Comparison of ENCODE assay signal across 11 cellular contexts in the genomic region with DNA sequence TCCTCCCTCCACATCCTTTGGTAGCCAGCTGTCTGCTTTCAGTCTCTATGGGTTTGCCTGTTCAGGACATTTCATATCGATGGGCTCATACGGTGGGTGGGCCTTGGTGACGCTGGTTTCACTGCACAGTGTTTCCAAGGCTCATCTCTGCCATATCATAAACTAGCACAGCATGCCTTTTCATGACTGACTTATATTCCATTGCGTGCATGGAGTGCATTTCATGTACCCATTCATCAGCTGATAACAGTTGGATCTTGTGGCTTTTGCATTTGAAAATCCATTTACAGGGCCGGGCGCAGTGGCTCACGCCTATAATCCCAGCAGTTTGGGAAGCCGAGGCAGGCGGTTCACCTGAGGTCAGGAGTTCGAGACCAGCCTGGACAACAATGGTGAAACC.
"Had no signal": no experiment of that assay in that cellular context is flagged by ENCODE, and none has a peak within 500 bp of the region (broad histone marks: within the 10 kb centered on the region; RNA-seq: fewer than 3 reads in every experiment).

No MANE protein-coding gene starts in this region.

- H3K36me3 ChIP-seq: HAP-1 had no signal

- H3K9me3 ChIP-seq: HAP-1 had no signal

- H3K9ac ChIP-seq: GM23248 had no signal

- ATAC-seq: GM23338, HCT116 had no signal

- DNase-seq: GM23248, GOT3, H7, H9, HCEC 1CT, HFFc6 had no signal

- H2AFZ ChIP-seq: GM23248 had no signal

- H3K4me3 ChIP-seq: GM23248, GM23338, HAP-1 had no signal

- H3K4me2 ChIP-seq: GM23338 had no signal

- FAIRE-seq: H1, H54 had no signal

- H3K27ac ChIP-seq: GM23248 had no signal

- H3K4me1 ChIP-seq: HAP-1 had no signal
